1 cellular context compared by ENCODE assay signal in genomic region chr2:233468746-233469110, GRCh38.
TF ChIP-seq lines count a peak whose summit lies in the region.

No MANE protein-coding gene starts in this region.

TF ChIP-seq in GM12878, 131 proteins besides CTCF, POLR2A, EP300 and RAD21 (continued from another document):
- TF ChIP-seq USF1 (IDR thresholded peaks at IDR 0.05; ENCODE audit: borderline replicate concordance, extremely low read length, insufficient read depth, low read depth, low read length), result no peak
- no peak for TF ChIP-seq POLR2AphosphoS5 (IDR thresholded peaks at IDR 0.05; ENCODE audit: low read length)
- no peak for TF ChIP-seq SREBF1 (IDR thresholded peaks at IDR 0.05; ENCODE audit: low read length)
